ENCODE assay signal across 1 cellular context in genomic region chr5:171534009-171534895, GRCh38.
A peak's percentile ranks its signal among the peaks of the same experiment; 100 is the strongest.
TF ChIP-seq lines count a peak whose summit lies in the region.

No MANE protein-coding gene starts in this region.

TF ChIP-seq in K562, 482 proteins besides CTCF, POLR2A, EP300 and RAD21 (continued from another document):
- TF ChIP-seq SP1 (CRISPR knock-in tag; IDR thresholded peaks at IDR 0.05) (no peak), MITF (IDR thresholded peaks at IDR 0.05) (no peak), DACH1 (IDR thresholded peaks at IDR 0.05; ENCODE audit: partially characterized antibody) (peak; percentile 29), RNF219 (CRISPR knock-in tag; IDR thresholded peaks at IDR 0.05) (no peak), THRAP3 (IDR thresholded peaks at IDR 0.05; ENCODE audit: borderline replicate concordance) (no peak), KLF6 (CRISPR knock-in tag; IDR thresholded peaks at IDR 0.05; ENCODE audit: borderline replicate concordance) (no peak), EGR1 (conservative IDR thresholded peaks at IDR 0.05) (peak; percentile 91), ESRRA (IDR thresholded peaks at IDR 0.05; ENCODE audit: borderline replicate concordance, low read depth) (no peak), NFE2 (IDR thresholded peaks at IDR 0.05; ENCODE audit: low read depth) (peak; percentile 94), TCF7 (IDR thresholded peaks at IDR 0.05; ENCODE audit: borderline replicate concordance) (peak; percentile 78; the same call in 1 of the 2 replicates), HDAC1 (IDR thresholded peaks at IDR 0.05) (peak in 1 of 2 experiments; percentile 30; a peak in 1 of 4 replicates), TEAD4 (IDR thresholded peaks at IDR 0.05; ENCODE audit: low read length) (peak; percentile 72), TEAD4 (CRISPR knock-in tag; IDR thresholded peaks at IDR 0.05; ENCODE audit: borderline replicate concordance) (no peak)
